10 cellular contexts compared by ENCODE assay signal in genomic region chr17:2174471-2175293, GRCh38.
DNase-seq lines count a peak whose midpoint lies in the region; ATAC-seq and TF ChIP-seq lines count a peak whose summit lies in the region.
"Had no signal": no experiment of that assay in that cellular context is flagged by ENCODE, and none has a peak within 500 bp of the region (broad histone marks: within the 10 kb centered on the region; RNA-seq: fewer than 3 reads in every experiment).

No MANE protein-coding gene starts in this region.

- H3K27ac ChIP-seq in uterus = peak overlapping the region; percentile 86 to 95
- no peak overlapping the region for H3K27ac ChIP-seq in WERI-Rb-1
- H3K27ac ChIP-seq in CD4-positive, alpha-beta memory T cell (ENCODE audit: low read depth, low read length) = no peak overlapping the region

- in situ Hi-C loops in GM13977 (cut with MboI; ENCODE audit: low pct_unique_long_range_greater_than_20kb, low sequenced_read_pairs, unreplicated experiment) = no loop called here

- H3K9me3 ChIP-seq in endocrine pancreas (ENCODE audit: control insufficient read depth, low read length) (no peaks in the 10 kb centered on the region), mucosa of descending colon (no peaks in the 10 kb centered on the region), uterus (no peaks in the 10 kb centered on the region), WERI-Rb-1 (ENCODE audit: severe bottlenecking) (no peaks in the 10 kb centered on the region)
- no peaks in the 10 kb centered on the region for H3K9me3 ChIP-seq in CD4-positive, alpha-beta memory T cell (ENCODE audit: control insufficient read depth in 1 of 2, low read length in 2 of 2)

- H3K4me1 ChIP-seq in endocrine pancreas (ENCODE audit: control insufficient read depth, insufficient read depth, low read length) (peaks cover 17% of the 10 kb centered on the region), mucosa of descending colon (ENCODE audit: low read depth) (peaks cover 12% of the 10 kb centered on the region), uterus (peaks cover 47 to 53% of the 10 kb centered on the region in 2 donors)
- H3K4me1 ChIP-seq in CD4-positive, alpha-beta memory T cell (ENCODE audit: insufficient read depth, low read length) = no peaks in the 10 kb centered on the region

- H3K36me3 ChIP-seq in endocrine pancreas (ENCODE audit: control insufficient read depth, insufficient read depth, low read length) = no peaks in the 10 kb centered on the region
- H3K36me3 ChIP-seq in mucosa of descending colon (ENCODE audit: low read depth) = no peaks in the 10 kb centered on the region
- H3K36me3 ChIP-seq in uterus = no peaks in the 10 kb centered on the region
- H3K36me3 ChIP-seq in WERI-Rb-1 = peaks cover 31% of the 10 kb centered on the region
- H3K36me3 ChIP-seq in CD4-positive, alpha-beta memory T cell (ENCODE audit: insufficient read depth, low read length) = peaks cover 22% of the 10 kb centered on the region

- CTCF ChIA-PET in CD4-positive, alpha-beta memory T cell (lab: Charles Lee; ENCODE audit: partially characterized antibody) = interaction anchor here (1.8 kb wide), 1 partner anchor 69 kb away, joined by 3 read pairs; no protein-coding TSS in a partner anchor

- POLR2A ChIA-PET in activated naive CD8-positive, alpha-beta T cell treated with anti-CD3 and anti-CD28 coated beads, Interleukin-2, amount 10 ng/mL, durations not matched to agents 7 days and 5 days (lab: Charles Lee) = no interaction called here
- POLR2A ChIA-PET in CD4-positive, alpha-beta memory T cell (lab: Charles Lee; ENCODE audit: partially characterized antibody) = no interaction called here

- no peaks in the 10 kb centered on the region for H3K27me3 Mint-ChIP-seq in activated naive CD8-positive, alpha-beta T cell treated with anti-CD3 and anti-CD28 coated beads, Interleukin-2, amount 10 ng/mL, durations not matched to agents 7 days and 5 days
- H3K27me3 Mint-ChIP-seq in activated naive CD8-positive, alpha-beta T cell treated with anti-CD3 and anti-CD28 coated beads, Interleukin-2, amount 50 U/mL, for 24 hours = no peaks in the 10 kb centered on the region
- H3K27me3 Mint-ChIP-seq in CD4-positive, alpha-beta memory T cell = no peaks in the 10 kb centered on the region
- H3K27me3 Mint-ChIP-seq: stimulated activated naive CD8-positive, alpha-beta T cell treated with anti-CD3 and anti-CD28 coated beads, Interleukin-15, Interleukin-2, amounts not matched to agents 100 ng/mL and 50 ng/mL, for 24 hours had no signal

- peaks cover 25% of the 10 kb centered on the region for H3K36me3 Mint-ChIP-seq in activated naive CD8-positive, alpha-beta T cell treated with anti-CD3 and anti-CD28 coated beads, Interleukin-2, amount 10 ng/mL, durations not matched to agents 7 days and 5 days
- H3K36me3 Mint-ChIP-seq in activated naive CD8-positive, alpha-beta T cell treated with anti-CD3 and anti-CD28 coated beads, Interleukin-2, amount 50 U/mL, for 24 hours (ENCODE audit: low read depth) = peaks cover 14% of the 10 kb centered on the region
- peaks cover 36 to 75% of the 10 kb centered on the region in 2 donors for H3K36me3 Mint-ChIP-seq in CD4-positive, alpha-beta memory T cell

- intact Hi-C loops in mucosa of descending colon (cut with DNase I, micrococcal nuclease) (no loop called here), uterus (cut with DNase I; ENCODE audit: low total_unique reads) (loop anchor here (10.0 kb wide), 1 partner anchor 120 kb away; the partner anchor contains the start of gene HIC1)
- intact Hi-C loops in CD4-positive, alpha-beta memory T cell (cut with micrococcal nuclease) = no loop called here

- peak overlapping the region; percentile 63 for H3K27ac Mint-ChIP-seq in activated naive CD8-positive, alpha-beta T cell treated with anti-CD3 and anti-CD28 coated beads, Interleukin-2, amount 10 ng/mL, durations not matched to agents 7 days and 5 days
- H3K27ac Mint-ChIP-seq in activated naive CD8-positive, alpha-beta T cell treated with anti-CD3 and anti-CD28 coated beads, Interleukin-2, amount 50 U/mL, for 24 hours = no peak overlapping the region
- peak overlapping the region in 3 of 7 donors; percentile 37 to 76 (median 70) for H3K27ac Mint-ChIP-seq in CD4-positive, alpha-beta memory T cell
- H3K27ac Mint-ChIP-seq: stimulated activated naive CD8-positive, alpha-beta T cell treated with anti-CD3 and anti-CD28 coated beads, Interleukin-15, Interleukin-2, amounts not matched to agents 100 ng/mL and 50 ng/mL, for 24 hours had no signal

- no peak for ATAC-seq in activated naive CD8-positive, alpha-beta T cell treated with anti-CD3 and anti-CD28 coated beads, Interleukin-2, amount 10 ng/mL, durations not matched to agents 7 days and 5 days (ENCODE audit: low read depth)
- ATAC-seq in activated naive CD8-positive, alpha-beta T cell treated with anti-CD3 and anti-CD28 coated beads, Interleukin-2, amount 50 U/mL, for 24 hours = no peak
- peak; percentile 47 for ATAC-seq in mucosa of descending colon

- no peak for DNase-seq in activated naive CD8-positive, alpha-beta T cell treated with anti-CD3 and anti-CD28 coated beads, Interleukin-2, amount 10 ng/mL, durations not matched to agents 7 days and 5 days
- DNase-seq in activated naive CD8-positive, alpha-beta T cell treated with anti-CD3 and anti-CD28 coated beads, Interleukin-2, amount 50 U/mL, for 24 hours = no peak
- DNase-seq in mucosa of descending colon (peak; percentile 40 to 69 (median 49)), uterus (peak; percentile 60 to 75), WERI-Rb-1 (no peak), GM13977 (ENCODE audit: low spot score) (no peak)
- no peak for DNase-seq in CD4-positive, alpha-beta memory T cell
- DNase-seq: COR-L47 had no signal

- TF ChIP-seq POLR2A in uterus (IDR thresholded peaks at IDR 0.05) = peak in 1 of 2 donors; percentile 14

- H3K9ac ChIP-seq in endocrine pancreas (ENCODE audit: control insufficient read depth, insufficient read depth, low read length) = no peak overlapping the region

- no peaks in the 10 kb centered on the region for H3K9me3 Mint-ChIP-seq in activated naive CD8-positive, alpha-beta T cell treated with anti-CD3 and anti-CD28 coated beads, Interleukin-2, amount 10 ng/mL, durations not matched to agents 7 days and 5 days
- no peaks in the 10 kb centered on the region for H3K9me3 Mint-ChIP-seq in activated naive CD8-positive, alpha-beta T cell treated with anti-CD3 and anti-CD28 coated beads, Interleukin-2, amount 50 U/mL, for 24 hours
- H3K9me3 Mint-ChIP-seq in CD4-positive, alpha-beta memory T cell = no peaks in the 10 kb centered on the region
- H3K9me3 Mint-ChIP-seq: stimulated activated naive CD8-positive, alpha-beta T cell treated with anti-CD3 and anti-CD28 coated beads, Interleukin-15, Interleukin-2, amounts not matched to agents 100 ng/mL and 50 ng/mL, for 24 hours had no signal

- peak overlapping the region; percentile 51 for H3K4me3 Mint-ChIP-seq in activated naive CD8-positive, alpha-beta T cell treated with anti-CD3 and anti-CD28 coated beads, Interleukin-2, amount 10 ng/mL, durations not matched to agents 7 days and 5 days
- H3K4me3 Mint-ChIP-seq in activated naive CD8-positive, alpha-beta T cell treated with anti-CD3 and anti-CD28 coated beads, Interleukin-2, amount 50 U/mL, for 24 hours = no peak overlapping the region
- no peak overlapping the region for H3K4me3 Mint-ChIP-seq in CD4-positive, alpha-beta memory T cell
- H3K4me3 Mint-ChIP-seq: stimulated activated naive CD8-positive, alpha-beta T cell treated with anti-CD3 and anti-CD28 coated beads, Interleukin-15, Interleukin-2, amounts not matched to agents 100 ng/mL and 50 ng/mL, for 24 hours had no signal

- H3K27me3 ChIP-seq in endocrine pancreas (ENCODE audit: control insufficient read depth, insufficient read depth, low read length) (no peaks in the 10 kb centered on the region), uterus (no peaks in the 10 kb centered on the region), WERI-Rb-1 (ENCODE audit: insufficient read depth, low read depth, severe bottlenecking) (no peaks in the 10 kb centered on the region)
- no peaks in the 10 kb centered on the region for H3K27me3 ChIP-seq in CD4-positive, alpha-beta memory T cell (ENCODE audit: insufficient read depth, low read length)

- H3K4me3 ChIP-seq in endocrine pancreas (ENCODE audit: control insufficient read depth, insufficient read depth, low read length) (peak overlapping the region; percentile 69), mucosa of descending colon (no peak overlapping the region), uterus (peak overlapping the region in 1 of 2 donors; percentile 6), WERI-Rb-1 (ENCODE audit: low read depth, low read length) (no peak overlapping the region)
- no peak overlapping the region for H3K4me3 ChIP-seq in CD4-positive, alpha-beta memory T cell (ENCODE audit: low read length in 2 of 2)

- TF ChIP-seq CTCF in mucosa of descending colon (IDR thresholded peaks at IDR 0.05) (no peak), uterus (IDR thresholded peaks at IDR 0.05) (no peak), WERI-Rb-1 (IDR thresholded peaks at IDR 0.05; ENCODE audit: low read depth, low read length) (no peak), GM13977 (IDR thresholded peaks at IDR 0.05; ENCODE audit: extremely low read depth, insufficient read depth, missing control alignments) (no peak)

- peaks cover 43% of the 10 kb centered on the region for H3K4me1 Mint-ChIP-seq in activated naive CD8-positive, alpha-beta T cell treated with anti-CD3 and anti-CD28 coated beads, Interleukin-2, amount 10 ng/mL, durations not matched to agents 7 days and 5 days
- peaks cover 2% of the 10 kb centered on the region for H3K4me1 Mint-ChIP-seq in activated naive CD8-positive, alpha-beta T cell treated with anti-CD3 and anti-CD28 coated beads, Interleukin-2, amount 50 U/mL, for 24 hours
- H3K4me1 Mint-ChIP-seq in CD4-positive, alpha-beta memory T cell = peaks cover 0 to 1% (median 0%) of the 10 kb centered on the region in 4 donors

Comparison
In these comparisons a context has a peak if more than half of its experiments do, and no peak if none do; other contexts are left out.
1. DNase-seq: peak in mucosa of descending colon (3 of 3) and uterus (2 of 2); none in activated naive CD8-positive, alpha-beta T cell treated with anti-CD3 and anti-CD28 coated beads, Interleukin-2, amount 10 ng/mL, durations not matched to agents 7 days and 5 days (single experiment), activated naive CD8-positive, alpha-beta T cell treated with anti-CD3 and anti-CD28 coated beads, Interleukin-2, amount 50 U/mL, for 24 hours (single experiment), WERI-Rb-1 (single experiment), GM13977 (single experiment) and CD4-positive, alpha-beta memory T cell (0 of 5).
2. H3K27ac ChIP-seq: peak in uterus (2 of 2); none in WERI-Rb-1 (single experiment) and CD4-positive, alpha-beta memory T cell (single experiment).